In genomic region chr1:154760469-154760933, GRCh38 we compare ENCODE assay signal across 1 cellular context.
TF ChIP-seq lines count a peak whose summit lies in the region.

No MANE protein-coding gene starts in this region.

TF ChIP-seq in GM12878, 131 proteins besides CTCF, POLR2A, EP300 and RAD21 (continued from another document):
- TF ChIP-seq ZBTB33 (IDR thresholded peaks at IDR 0.05), result 0 out of 2 replicates have a peak, but pooled peaks have one; percentile 9
